1 cellular context compared by ENCODE assay signal in the genomic region with DNA sequence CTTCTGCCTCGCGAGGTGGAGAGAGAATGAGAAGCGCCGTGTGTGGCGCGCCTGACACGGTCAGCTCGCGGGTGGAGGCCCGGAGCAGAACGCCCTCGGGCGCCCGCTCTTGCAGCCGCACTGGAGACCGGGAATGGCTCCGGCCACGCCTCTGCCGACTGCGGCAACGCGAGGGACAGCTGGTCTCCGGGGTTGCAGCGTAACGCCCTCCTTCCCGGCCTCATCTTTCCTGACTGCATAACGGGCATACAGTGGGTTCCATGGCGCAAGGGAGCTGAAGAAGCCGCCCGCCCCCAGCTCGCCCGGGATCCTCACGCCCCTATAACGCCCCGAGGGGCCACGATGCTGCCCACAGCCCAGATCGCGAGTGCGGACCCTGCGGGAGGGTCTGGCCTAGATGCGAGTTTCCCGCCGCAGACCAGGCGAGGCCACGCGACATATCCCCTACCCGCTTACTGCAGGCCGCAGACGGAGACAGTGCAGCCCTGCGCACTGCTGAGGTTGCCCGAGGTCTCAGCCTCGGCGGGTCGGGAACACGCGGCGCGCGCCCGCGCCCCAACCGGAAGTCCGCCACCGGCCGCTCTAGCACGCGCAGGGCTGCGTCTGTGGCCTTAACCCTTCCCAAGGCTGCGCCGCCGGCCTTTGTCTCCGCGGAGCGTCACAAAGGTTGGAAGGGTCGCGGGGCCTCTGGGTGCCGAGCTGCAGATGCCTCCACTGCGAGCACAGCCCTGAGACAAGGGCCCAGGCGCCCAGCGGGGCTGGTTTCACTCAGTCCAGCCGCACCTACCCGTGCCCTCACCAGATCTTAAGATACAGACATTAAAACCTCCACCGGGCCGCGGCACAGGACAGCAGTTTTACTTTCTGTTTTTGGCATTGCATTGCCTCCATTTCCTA.
TF ChIP-seq lines count a peak whose summit lies in the region.

No MANE protein-coding gene starts in this region.

TF ChIP-seq in WTC11, 78 proteins besides CTCF, POLR2A, EP300 and RAD21 (continued from another document):
- TF ChIP-seq, protein P1, sequence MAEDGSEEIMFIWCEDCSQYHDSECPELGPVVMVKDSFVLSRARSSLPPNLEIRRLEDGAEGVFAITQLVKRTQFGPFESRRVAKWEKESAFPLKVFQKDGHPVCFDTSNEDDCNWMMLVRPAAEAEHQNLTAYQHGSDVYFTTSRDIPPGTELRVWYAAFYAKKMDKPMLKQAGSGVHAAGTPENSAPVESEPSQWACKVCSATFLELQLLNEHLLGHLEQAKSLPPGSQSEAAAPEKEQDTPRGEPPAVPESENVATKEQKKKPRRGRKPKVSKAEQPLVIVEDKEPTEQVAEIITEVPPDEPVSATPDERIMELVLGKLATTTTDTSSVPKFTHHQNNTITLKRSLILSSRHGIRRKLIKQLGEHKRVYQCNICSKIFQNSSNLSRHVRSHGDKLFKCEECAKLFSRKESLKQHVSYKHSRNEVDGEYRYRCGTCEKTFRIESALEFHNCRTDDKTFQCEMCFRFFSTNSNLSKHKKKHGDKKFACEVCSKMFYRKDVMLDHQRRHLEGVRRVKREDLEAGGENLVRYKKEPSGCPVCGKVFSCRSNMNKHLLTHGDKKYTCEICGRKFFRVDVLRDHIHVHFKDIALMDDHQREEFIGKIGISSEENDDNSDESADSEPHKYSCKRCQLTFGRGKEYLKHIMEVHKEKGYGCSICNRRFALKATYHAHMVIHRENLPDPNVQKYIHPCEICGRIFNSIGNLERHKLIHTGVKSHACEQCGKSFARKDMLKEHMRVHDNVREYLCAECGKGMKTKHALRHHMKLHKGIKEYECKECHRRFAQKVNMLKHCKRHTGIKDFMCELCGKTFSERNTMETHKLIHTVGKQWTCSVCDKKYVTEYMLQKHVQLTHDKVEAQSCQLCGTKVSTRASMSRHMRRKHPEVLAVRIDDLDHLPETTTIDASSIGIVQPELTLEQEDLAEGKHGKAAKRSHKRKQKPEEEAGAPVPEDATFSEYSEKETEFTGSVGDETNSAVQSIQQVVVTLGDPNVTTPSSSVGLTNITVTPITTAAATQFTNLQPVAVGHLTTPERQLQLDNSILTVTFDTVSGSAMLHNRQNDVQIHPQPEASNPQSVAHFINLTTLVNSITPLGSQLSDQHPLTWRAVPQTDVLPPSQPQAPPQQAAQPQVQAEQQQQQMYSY (CRISPR knock-in tag; IDR thresholded peaks at IDR 0.05), result 0 out of 2 replicates have a peak, but pooled peaks have one; percentile 7
- TF ChIP-seq ELF4 (CRISPR knock-in tag; IDR thresholded peaks at IDR 0.05; ENCODE audit: low read depth), result peak; percentile 66; the same call in 1 of the 2 replicates
- TF ChIP-seq RELA (CRISPR knock-in tag; IDR thresholded peaks at IDR 0.05; ENCODE audit: borderline replicate concordance), result peak; percentile 74; the same call in 1 of the 2 replicates
- no peak for TF ChIP-seq ATF1 (CRISPR knock-in tag; IDR thresholded peaks at IDR 0.05)
- TF ChIP-seq TEAD1 (CRISPR knock-in tag; IDR thresholded peaks at IDR 0.05), result peak; percentile 89; the same call in 1 of the 2 replicates
- TF ChIP-seq, protein P2, sequence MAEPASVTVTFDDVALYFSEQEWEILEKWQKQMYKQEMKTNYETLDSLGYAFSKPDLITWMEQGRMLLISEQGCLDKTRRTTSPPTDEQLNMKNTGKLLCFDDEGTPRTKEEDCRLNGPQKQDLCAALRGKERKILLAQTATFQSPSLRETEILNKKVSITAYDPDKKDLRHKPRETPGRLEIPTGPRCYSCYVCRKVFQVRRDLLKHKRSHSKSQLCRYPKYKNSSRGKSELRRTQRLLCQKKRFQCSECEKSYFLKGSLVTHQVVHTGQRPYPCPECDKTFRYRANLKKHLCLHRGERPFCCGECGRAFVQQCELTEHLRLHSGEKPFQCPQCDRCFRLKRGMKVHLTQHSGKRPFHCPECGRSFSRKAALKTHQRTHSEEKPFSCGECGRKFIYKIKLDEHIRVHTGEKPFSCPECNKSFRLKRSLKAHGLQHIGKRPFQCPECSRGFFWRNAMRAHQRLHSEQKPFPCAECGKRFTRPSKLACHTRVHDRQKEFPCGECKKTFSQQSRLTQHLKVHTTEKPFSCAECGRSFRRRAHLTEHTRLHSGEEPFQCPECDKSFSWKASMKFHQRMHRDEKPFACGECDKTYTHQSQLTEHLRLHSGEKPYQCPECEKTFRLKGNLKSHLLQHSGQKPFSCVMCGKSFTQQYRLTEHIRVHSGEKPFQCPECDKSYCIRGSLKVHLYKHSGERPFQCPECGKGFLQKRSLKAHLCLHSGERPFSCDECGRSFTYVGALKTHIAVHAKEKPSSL (CRISPR knock-in tag; conservative IDR thresholded peaks at IDR 0.05), result no peak
- TF ChIP-seq ZNF263 (CRISPR knock-in tag; IDR thresholded peaks at IDR 0.05; ENCODE audit: low read depth), result no peak
